ENCODE assay signal across 8 cellular contexts in the genomic region with DNA sequence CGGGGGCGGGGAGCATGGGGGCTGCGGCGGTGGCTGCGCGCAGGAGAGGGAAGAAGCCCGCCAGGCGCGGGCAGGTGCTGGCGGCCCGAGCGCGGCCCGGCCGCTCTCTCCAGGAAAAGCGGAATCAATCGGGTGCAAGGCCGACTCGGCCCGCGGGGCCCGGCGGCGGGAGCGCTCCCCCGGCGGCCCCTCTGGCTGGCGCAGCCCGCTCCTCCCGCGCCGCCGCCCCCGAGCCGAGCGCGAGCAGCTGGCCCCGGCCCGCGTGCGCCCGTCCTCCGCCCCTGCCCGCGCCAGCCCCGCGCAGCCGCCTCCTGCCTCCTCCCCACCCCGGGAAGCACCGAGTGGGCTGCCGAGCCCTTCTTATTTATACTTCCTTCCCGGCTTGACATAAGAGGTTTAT. TPM values are rescaled to one million over a fixed set of nuclear protein-coding genes. Genes with fewer than 3 reads are reported as not detected.
DNase-seq lines count a peak whose midpoint lies in the region; ATAC-seq and TF ChIP-seq lines count a peak whose summit lies in the region.

Gene ADAMTS8 (minus strand): TSS at position 339 of the 400 bp plus-strand sequence. CDS start 323 bp downstream, at position 16.

- H3K27ac ChIP-seq in body of pancreas (no peak within 1 kb of the TSS), upper lobe of left lung (peak within 1 kb of the TSS; percentile 40 to 87 (median 74))

- H3K4me1 ChIP-seq in body of pancreas (peaks cover 19% of the 10 kb centered on the region), upper lobe of left lung (peaks cover 10 to 23% (median 14%) of the 10 kb centered on the region in 4 donors)

- intact Hi-C loops in body of pancreas (cut with DNase I) = loop anchor here (5.0 kb wide), 1 partner anchor 434 kb away; no protein-coding TSS in a partner anchor

- WGBS in body of pancreas, 2 donors = 0 to 1% methylated on average over 21 to 42 of the region's 52 CpGs
- WGBS in upper lobe of left lung, 2 donors = 0% methylated on average over 4 to 13 of the region's 52 CpGs

- H3K4me3 Mint-ChIP-seq in activated CD8-positive, alpha-beta memory T cell treated with anti-CD3 and anti-CD28 coated beads, Interleukin-2, amount 10 ng/mL, durations not matched to agents 7 days and 5 days = peak within 1 kb of the TSS; percentile 35
- H3K4me3 Mint-ChIP-seq in memory B cell = peak within 1 kb of the TSS; percentile 67

- peaks cover 0 to 19% of the 10 kb centered on the region in 2 donors for H3K27me3 ChIP-seq in body of pancreas
- H3K27me3 ChIP-seq in upper lobe of left lung = peaks cover 0 to 23% (median 11%) of the 10 kb centered on the region in 4 donors

- peaks cover 12% of the 10 kb centered on the region for H3K4me1 Mint-ChIP-seq in activated CD8-positive, alpha-beta memory T cell treated with anti-CD3 and anti-CD28 coated beads, Interleukin-2, amount 10 ng/mL, durations not matched to agents 7 days and 5 days
- peaks cover 13% of the 10 kb centered on the region for H3K4me1 Mint-ChIP-seq in memory B cell

- no peak within 1 kb of the TSS for H3K27ac Mint-ChIP-seq in activated CD8-positive, alpha-beta memory T cell treated with anti-CD3 and anti-CD28 coated beads, Interleukin-2, amount 10 ng/mL, durations not matched to agents 7 days and 5 days
- no peak within 1 kb of the TSS for H3K27ac Mint-ChIP-seq in memory B cell

- ATAC-seq in activated CD8-positive, alpha-beta memory T cell treated with anti-CD3 and anti-CD28 coated beads, Interleukin-2, amount 10 ng/mL, durations not matched to agents 7 days and 5 days = peak; percentile 22
- ATAC-seq in body of pancreas (peak; percentile 14), memory B cell (ENCODE audit: low read depth) (peak; percentile 24), upper lobe of left lung (ENCODE audit: low FRiP score in 2 of 2) (peak in 1 of 2 donors; percentile 18), HG03045 (IDR thresholded peaks at IDR 0.05; ENCODE audit: unreplicated experiment) (no peak)

- no peak for DNase-seq in activated CD8-positive, alpha-beta memory T cell treated with anti-CD3 and anti-CD28 coated beads, Interleukin-2, amount 10 ng/mL, durations not matched to agents 7 days and 5 days
- no peak for DNase-seq in activated CD8-positive, alpha-beta memory T cell treated with anti-CD3 and anti-CD28 coated beads for 24 hours
- DNase-seq in body of pancreas (no peak), memory B cell (ENCODE audit: low spot score in 2 of 2) (no peak), upper lobe of left lung (no peak), NCI-H1417 treated with DMSO at 0.1 percent for 48 hours (lab: John Stamatoyannopoulos, UW) (no peak), midbrain (lab: John Stamatoyannopoulos, UW) (no peak)

- H3K4me3 ChIP-seq in body of pancreas (no peak within 1 kb of the TSS), upper lobe of left lung (peak within 1 kb of the TSS; percentile 20 to 53 (median 49))

- TF ChIP-seq CTCF in body of pancreas (IDR thresholded peaks at IDR 0.05) (no peak), upper lobe of left lung (IDR thresholded peaks at IDR 0.05) (peak in 1 of 6 experiments; percentile 26)

- H3K9me3 Mint-ChIP-seq in activated CD8-positive, alpha-beta memory T cell treated with anti-CD3 and anti-CD28 coated beads, Interleukin-2, amount 10 ng/mL, durations not matched to agents 7 days and 5 days (ENCODE audit: low read depth) = no peaks in the 10 kb centered on the region
- H3K9me3 Mint-ChIP-seq in memory B cell = no peaks in the 10 kb centered on the region

- H3K36me3 Mint-ChIP-seq in activated CD8-positive, alpha-beta memory T cell treated with anti-CD3 and anti-CD28 coated beads, Interleukin-2, amount 10 ng/mL, durations not matched to agents 7 days and 5 days = no peaks in the 10 kb centered on the region
- no peaks in the 10 kb centered on the region for H3K36me3 Mint-ChIP-seq in memory B cell

- H3K9me3 ChIP-seq in body of pancreas (no peaks in the 10 kb centered on the region), upper lobe of left lung (no peaks in the 10 kb centered on the region)

- TF ChIP-seq EP300 in upper lobe of left lung (IDR thresholded peaks at IDR 0.05) = no peak

- no peaks in the 10 kb centered on the region for H3K36me3 ChIP-seq in body of pancreas (replicated peaks in 1 of 2; ENCODE audit: insufficient read depth in 1 of 2, low read depth in 2 of 2)
- no peaks in the 10 kb centered on the region for H3K36me3 ChIP-seq in upper lobe of left lung

- peaks cover 58% of the 10 kb centered on the region for H3K27me3 Mint-ChIP-seq in activated CD8-positive, alpha-beta memory T cell treated with anti-CD3 and anti-CD28 coated beads, Interleukin-2, amount 10 ng/mL, durations not matched to agents 7 days and 5 days
- H3K27me3 Mint-ChIP-seq in memory B cell = peaks cover 34% of the 10 kb centered on the region

- CTCF ChIA-PET in activated CD8-positive, alpha-beta memory T cell treated with anti-CD3 and anti-CD28 coated beads, Interleukin-2, amount 10 ng/mL, durations not matched to agents 7 days and 5 days (lab: Charles Lee) = interaction anchor here (1.4 to 16.1 kb wide), 3 partner anchors 216 to 432 kb away, joined by 3 to 286 read pairs (median 25); no protein-coding TSS in a partner anchor

- TF ChIP-seq POLR2A in body of pancreas (IDR thresholded peaks at IDR 0.05) = no peak
- TF ChIP-seq POLR2A in upper lobe of left lung (IDR thresholded peaks at IDR 0.05) = peak in 1 of 4 donors; percentile 26

RNA-seq across cellular contexts. Expression of gene ADAMTS8, which starts in this region (rescaled TPM):
- not detected for total RNA-seq in activated CD8-positive, alpha-beta memory T cell treated with anti-CD3 and anti-CD28 coated beads, Interleukin-2, amount 10 ng/mL, durations not matched to agents 7 days and 5 days
- under 1 TPM in 1 of 2 donors, not detected in 1; 0.66 TPM for total RNA-seq in body of pancreas
- 10 to 100 TPM; 13.0 to 52.3 (median 21.5) TPM for total RNA-seq in upper lobe of left lung

Comparison
In these comparisons a context has a peak if more than half of its experiments do, and no peak if none do; other contexts are left out.
1. RNA of gene ADAMTS8 (total RNA-seq): 13.0 to 52.3 TPM in upper lobe of left lung; 0.66 TPM in body of pancreas and not detected in activated CD8-positive, alpha-beta memory T cell treated with anti-CD3 and anti-CD28 coated beads, Interleukin-2, amount 10 ng/mL, durations not matched to agents 7 days and 5 days; every median in the first group is over 4 times any median in the second.
2. Peak in ATAC-seq in activated CD8-positive, alpha-beta memory T cell treated with anti-CD3 and anti-CD28 coated beads, Interleukin-2, amount 10 ng/mL, durations not matched to agents 7 days and 5 days; RNA of the gene not detected or under 1 TPM.
3. Peak in ATAC-seq in body of pancreas; RNA of the gene not detected or under 1 TPM.
4. H3K27ac ChIP-seq: peak in upper lobe of left lung (4 of 4); none in body of pancreas (0 of 4).
5. H3K4me3 ChIP-seq: peak in upper lobe of left lung (4 of 4); none in body of pancreas (0 of 2).